Comparison of ENCODE assay signal across 23 cellular contexts in the genomic region with DNA sequence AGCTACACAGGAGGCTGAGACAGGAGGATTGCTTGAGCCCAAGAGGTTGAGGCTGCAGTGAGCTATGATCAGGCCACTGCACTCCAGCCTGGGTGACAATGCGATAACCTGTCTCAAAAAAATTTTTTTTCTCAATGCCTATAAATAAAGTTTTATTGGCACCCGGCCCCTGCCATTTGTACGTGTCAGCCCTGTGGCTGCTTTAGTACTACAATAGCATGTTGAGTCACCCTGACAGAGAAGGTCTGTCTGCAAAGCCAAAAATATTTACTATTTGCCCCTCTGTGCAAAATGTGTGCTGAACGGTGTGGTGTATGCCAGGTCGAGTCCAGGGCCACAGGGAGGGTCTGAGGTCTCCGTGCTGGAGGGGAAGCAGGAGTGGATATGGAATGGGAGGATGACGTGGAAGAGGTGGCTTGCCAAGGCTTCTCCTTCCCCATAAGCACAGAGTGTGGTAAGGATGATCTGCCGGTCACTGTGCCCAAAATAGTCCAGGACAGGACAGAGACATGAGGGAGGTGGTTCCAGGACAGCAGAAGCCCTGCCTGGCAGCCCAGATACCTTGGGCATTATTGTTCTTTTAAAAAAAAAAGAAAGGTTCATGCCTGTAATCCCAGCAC. TPM values are rescaled to one million over a fixed set of nuclear protein-coding genes. Genes with fewer than 3 reads are reported as not detected.
DNase-seq lines count a peak whose midpoint lies in the region; ATAC-seq and TF ChIP-seq lines count a peak whose summit lies in the region.
"Had no signal": no experiment of that assay in that cellular context is flagged by ENCODE, and none has a peak within 500 bp of the region (broad histone marks: within the 10 kb centered on the region; RNA-seq: fewer than 3 reads in every experiment).

No MANE protein-coding gene starts in this region.

- DNase-seq in MV-4-11 (lab: John Stamatoyannopoulos, UW) (peak; percentile 31), endodermal cell (peak; percentile 23), psoas muscle (peak; percentile 71 to 83), colonic mucosa (no peak), WERI-Rb-1 (no peak), Kasumi-1 (lab: John Stamatoyannopoulos, UW) (no peak)
- DNase-seq: activated CD4-positive, alpha-beta memory T cell treated with anti-CD3 and anti-CD28 coated beads for 36 hours; CD8-positive, alpha-beta memory T cell; effector memory CD4-positive, alpha-beta T cell; mesendoderm; natural killer cell; NCI-H1436 treated with DMSO at 0.1 percent for 48 hours; NCI-H2171 treated with DMSO at 0.1 percent for 48 hours; NCI-H69; stimulated activated naive CD4-positive, alpha-beta T cell had no signal

- H3K9ac ChIP-seq in endodermal cell (ENCODE audit: extremely low read depth, low read length, poor library complexity, severe bottlenecking) (no peak overlapping the region), colonic mucosa (ENCODE audit: low read depth in 2 of 2, low read length in 2 of 2) (no peak overlapping the region)
- H3K9ac ChIP-seq: parathyroid adenoma had no signal

- peak; percentile 80 to 85 (median 84) for ATAC-seq in psoas muscle
- ATAC-seq: natural killer cell had no signal

- H3K4me1 Mint-ChIP-seq in endodermal cell, result no peaks in the 10 kb centered on the region
- H3K4me1 Mint-ChIP-seq: CD8-positive, alpha-beta memory T cell had no signal

- POLR2A ChIA-PET in HEK293 (lab: Yijun Ruan, JAX), result interaction anchor here (0.6 to 0.7 kb wide), 2 partner anchors 103 to 491 kb away, joined by 3 to 5 read pairs; no protein-coding TSS in a partner anchor

- H3K27ac Mint-ChIP-seq in endodermal cell, result no peak overlapping the region
- H3K27ac Mint-ChIP-seq: activated CD4-positive, alpha-beta memory T cell treated with anti-CD3 and anti-CD28 coated beads for 36 hours; CD8-positive, alpha-beta memory T cell; natural killer cell; T-helper 1 cell treated with Interleukin-12 subunit alpha and Interleukin-12 subunit beta and Interleukin-4 antibody, amounts not matched to agents 30 μg/mL and 1 μg/mL, for 36 hours had no signal

- H3K4me3 ChIP-seq in HEK293 (ENCODE audit: low read depth, low read length), result no peak overlapping the region
- H3K4me3 ChIP-seq in endodermal cell (ENCODE audit: low read length), result no peak overlapping the region
- H3K4me3 ChIP-seq in psoas muscle, result no peak overlapping the region
- no peak overlapping the region for H3K4me3 ChIP-seq in colonic mucosa
- H3K4me3 ChIP-seq in WERI-Rb-1 (ENCODE audit: low read depth, low read length), result no peak overlapping the region
- H3K4me3 ChIP-seq: esophagus muscularis mucosa, SJSA1, skin epidermis had no signal

- TF ChIP-seq CTCF in HEK293 (tag by site-specific recombination; IDR thresholded peaks at IDR 0.05) (no peak), endodermal cell (conservative IDR thresholded peaks at IDR 0.05) (no peak), psoas muscle (IDR thresholded peaks at IDR 0.05) (no peak), colonic mucosa (IDR thresholded peaks at IDR 0.05) (no peak), WERI-Rb-1 (IDR thresholded peaks at IDR 0.05; ENCODE audit: low read depth, low read length) (no peak)

- H3K4me3 Mint-ChIP-seq in endodermal cell, result no peak overlapping the region
- H3K4me3 Mint-ChIP-seq: activated CD4-positive, alpha-beta memory T cell treated with anti-CD3 and anti-CD28 coated beads for 36 hours; CD8-positive, alpha-beta memory T cell; natural killer cell; T-helper 1 cell treated with Interleukin-12 subunit alpha and Interleukin-12 subunit beta and Interleukin-4 antibody, amounts not matched to agents 30 μg/mL and 1 μg/mL, for 36 hours had no signal

- H3K27ac ChIP-seq in HEK293 (ENCODE audit: extremely low read depth, low read depth, low read length) (no peak overlapping the region), endodermal cell (ENCODE audit: low read depth, low read length) (no peak overlapping the region), psoas muscle (peak overlapping the region; percentile 99), colonic mucosa (no peak overlapping the region), WERI-Rb-1 (no peak overlapping the region)
- H3K27ac ChIP-seq: parathyroid adenoma, SJSA1, skin epidermis had no signal

- H3K9me3 ChIP-seq in HEK293 (ENCODE audit: control insufficient read depth, insufficient read depth, low read depth, low read length) (no peaks in the 10 kb centered on the region), endodermal cell (ENCODE audit: control insufficient read depth, low read length) (no peaks in the 10 kb centered on the region), psoas muscle (no peaks in the 10 kb centered on the region), colonic mucosa (no peaks in the 10 kb centered on the region), WERI-Rb-1 (ENCODE audit: severe bottlenecking) (no peaks in the 10 kb centered on the region)
- H3K9me3 ChIP-seq: esophagus muscularis mucosa, SJSA1 had no signal

- H3K27me3 Mint-ChIP-seq in endodermal cell (ENCODE audit: insufficient read depth), result no peaks in the 10 kb centered on the region

- CTCF ChIA-PET in HEK293 (lab: Yijun Ruan, JAX), result no interaction called here

- H3K9me3 Mint-ChIP-seq in endodermal cell, result no peaks in the 10 kb centered on the region
- H3K9me3 Mint-ChIP-seq: activated CD4-positive, alpha-beta memory T cell treated with anti-CD3 and anti-CD28 coated beads for 36 hours; natural killer cell; T-helper 1 cell treated with Interleukin-12 subunit alpha and Interleukin-12 subunit beta and Interleukin-4 antibody, amounts not matched to agents 30 μg/mL and 1 μg/mL, for 36 hours had no signal

- 95 to 97% methylated on average over 6 to 8 of the region's 8 CpGs for WGBS in endodermal cell (ENCODE audit: insufficient coverage in 1 of 2, insufficient read length in 1 of 2), 2 experiments
- WGBS in psoas muscle, 3 donors, result 19 to 34% (median 26%) methylated on average over 8 of the region's 8 CpGs

- peaks cover 26% of the 10 kb centered on the region for H3K36me3 Mint-ChIP-seq in endodermal cell (ENCODE audit: low read depth)
- H3K36me3 Mint-ChIP-seq: activated CD4-positive, alpha-beta memory T cell treated with anti-CD3 and anti-CD28 coated beads for 36 hours; CD8-positive, alpha-beta memory T cell; natural killer cell had no signal

- intact Hi-C loops in psoas muscle (cut with DNase I), result no loop called here
- intact Hi-C loops in colonic mucosa (cut with DNase I), result no loop called here

- H3K27me3 ChIP-seq in endodermal cell (ENCODE audit: control insufficient read depth, insufficient read depth, low read length, poor library complexity, severe bottlenecking) (no peaks in the 10 kb centered on the region), psoas muscle (ENCODE audit: insufficient read depth in 3 of 3, low read length in 2 of 3) (peaks cover 0 to 3% (median 0%) of the 10 kb centered on the region in 3 donors), colonic mucosa (no peaks in the 10 kb centered on the region), WERI-Rb-1 (ENCODE audit: insufficient read depth, low read depth, severe bottlenecking) (no peaks in the 10 kb centered on the region)
- H3K27me3 ChIP-seq: esophagus muscularis mucosa, SJSA1 had no signal

- H3K36me3 ChIP-seq in HEK293 (ENCODE audit: control insufficient read depth in 2 of 2, insufficient read depth in 1 of 2, low read length in 2 of 2) (no peaks in the 10 kb centered on the region), endodermal cell (ENCODE audit: control insufficient read depth, insufficient read depth, low read length) (no peaks in the 10 kb centered on the region), psoas muscle (ENCODE audit: insufficient read depth in 1 of 2, low read depth in 1 of 2) (no peaks in the 10 kb centered on the region), colonic mucosa (no peaks in the 10 kb centered on the region), WERI-Rb-1 (no peaks in the 10 kb centered on the region)
- H3K36me3 ChIP-seq: SJSA1 had no signal

- no peaks in the 10 kb centered on the region for H3K4me1 ChIP-seq in HEK293 (ENCODE audit: control insufficient read depth, insufficient read depth, low read length)
- H3K4me1 ChIP-seq in endodermal cell (ENCODE audit: control insufficient read depth, insufficient read depth, low read length), result no peaks in the 10 kb centered on the region
- peaks cover 14% of the 10 kb centered on the region for H3K4me1 ChIP-seq in psoas muscle
- no peaks in the 10 kb centered on the region for H3K4me1 ChIP-seq in colonic mucosa
- H3K4me1 ChIP-seq: parathyroid adenoma, SJSA1 had no signal

TF ChIP-seq in HEK293, 187 proteins besides CTCF, POLR2A, EP300 and RAD21:
- TF ChIP-seq ZNF623 (tag by site-specific recombination; IDR thresholded peaks at IDR 0.05), result peak; percentile 38
- peak; percentile 85; the same call in 1 of the 2 replicates for TF ChIP-seq ZNF600 (tag by site-specific recombination; IDR thresholded peaks at IDR 0.05)
- peak; percentile 84 for TF ChIP-seq ZXDB (tag by site-specific recombination; IDR thresholded peaks at IDR 0.05)
- TF ChIP-seq ZNF677 (tag by site-specific recombination; IDR thresholded peaks at IDR 0.05), result no peak
- no peak for TF ChIP-seq ZNF350 (tag by site-specific recombination; IDR thresholded peaks at IDR 0.05)
- TF ChIP-seq ZNF223 (tag by site-specific recombination; IDR thresholded peaks at IDR 0.05), result no peak

RNA-seq across cellular contexts. Expression of a gene that starts 10.0 kb away (rescaled TPM):
- total RNA-seq in endodermal cell, result 10 to 100 TPM; 22.1 to 36.4 TPM
- polyA plus RNA-seq in endodermal cell (2013, experiment 1 of 2), result 8.8 TPM
- 6.7 TPM for polyA plus RNA-seq in endodermal cell (2013, experiment 2 of 2)
- 100 to 1,000 TPM in 1 of 4 donors, 10 to 100 TPM in 2, 1 to 10 TPM in 1; 9.0 to 755 (median 89.4) TPM for total RNA-seq in psoas muscle
- polyA plus RNA-seq in psoas muscle, result 100 to 1,000 TPM in 2 of 3 donors, 10 to 100 TPM in 1; 45.2 to 636 (median 602) TPM
- under 1 TPM in 1 of 2 donors, not detected in 1; 0.27 TPM for total RNA-seq in colonic mucosa
- total RNA-seq: activated CD4-positive, alpha-beta memory T cell treated with anti-CD3 and anti-CD28 coated beads for 36 hours; CD8-positive, alpha-beta memory T cell; chondrocyte; LHCN-M2; natural killer cell; SJSA1 had no signal
- polyA plus RNA-seq: CD8-positive, alpha-beta memory T cell had no signal

RNA-seq across cellular contexts. Expression of a gene that starts 28.0 kb away (rescaled TPM):
- 100 to 1,000 TPM in 1 of 2 donors, 10 to 100 TPM in 1; 89.9 to 106 TPM for total RNA-seq in endodermal cell
- polyA plus RNA-seq in endodermal cell (2013, experiment 1 of 2), result 64.1 TPM
- polyA plus RNA-seq in endodermal cell (2013, experiment 2 of 2), result 54.5 TPM
- 100 to 1,000 TPM in 3 of 4 donors, 10 to 100 TPM in 1; 92.6 to 142 (median 105) TPM for total RNA-seq in psoas muscle
- polyA plus RNA-seq in psoas muscle, result 100 to 1,000 TPM; 148 to 176 (median 165) TPM
- 10 to 100 TPM; 53.7 to 74.3 TPM for total RNA-seq in colonic mucosa

RNA-seq across cellular contexts. Expression of a gene that starts 42.4 kb away (rescaled TPM):
- 1,000 to 10,000 TPM; 1,913 to 2,886 TPM for total RNA-seq in endodermal cell
- 1,668 TPM for polyA plus RNA-seq in endodermal cell (2013, experiment 1 of 2)
- 1,515 TPM for polyA plus RNA-seq in endodermal cell (2013, experiment 2 of 2)
- total RNA-seq in psoas muscle, result 1,000 to 10,000 TPM; 2,332 to 3,628 (median 2,726) TPM
- 1,000 to 10,000 TPM; 1,416 to 1,891 (median 1,484) TPM for polyA plus RNA-seq in psoas muscle
- total RNA-seq in colonic mucosa, result 1,000 to 10,000 TPM; 2,109 to 2,241 TPM

Comparison
In these comparisons a context has a peak if more than half of its experiments do, and no peak if none do; other contexts are left out.
1. DNase-seq: peak in MV-4-11 (single experiment), endodermal cell (single experiment) and psoas muscle (2 of 2); none in colonic mucosa (single experiment), WERI-Rb-1 (single experiment) and Kasumi-1 (0 of 2).
2. RNA of a gene that starts 10.0 kb away (total RNA-seq): 9.0 to 755 TPM in psoas muscle and 22.1 to 36.4 TPM in endodermal cell; 0.27 TPM in colonic mucosa; every median in the first group is over 4 times any median in the second.